Comparison of ENCODE assay signal across 8 cellular contexts in genomic region chr9:113219972-113220371, GRCh38. TPM values are rescaled to one million over a fixed set of nuclear protein-coding genes. Genes with fewer than 3 reads are reported as not detected.
DNase-seq lines count a peak whose midpoint lies in the region; ATAC-seq and TF ChIP-seq lines count a peak whose summit lies in the region.

No MANE protein-coding gene starts in this region.

- H3K27me3 Mint-ChIP-seq in CD8-positive, alpha-beta T cell (ENCODE audit: low read depth) = no peaks in the 10 kb centered on the region
- H3K27me3 Mint-ChIP-seq in activated B cell treated with CpG ODN at 0.5 μM for 24 hours = no peaks in the 10 kb centered on the region

- peak overlapping the region; percentile 94 for H3K27ac Mint-ChIP-seq in CD8-positive, alpha-beta T cell
- peak overlapping the region; percentile 94 for H3K27ac Mint-ChIP-seq in activated B cell treated with CpG ODN at 0.5 μM for 24 hours

- POLR2A ChIA-PET in CD8-positive, alpha-beta T cell (lab: Charles Lee) = interaction anchor here (2.2 to 3.1 kb wide), 2 partner anchors 12 to 190 kb away, joined by 9 to 15 read pairs; partner anchors contain the start of genes C9orf43 and POLE3
- POLR2A ChIA-PET in activated B cell treated with CpG ODN at 0.5 μM for 24 hours (lab: Charles Lee) = interaction anchor here (0.6 to 3.5 kb wide), 7 partner anchors 13 to 1165 kb away, joined by 3 to 30 read pairs (median 7); partner anchors contain the start of genes C9orf43, CDC26, POLE3 and PRPF4

- DNase-seq in CD8-positive, alpha-beta T cell = no peak
- DNase-seq in activated B cell treated with CpG ODN at 0.5 μM for 24 hours (no peak), testis (no peak), cortex of kidney (lab: John Stamatoyannopoulos, UW) (no peak), cerebellum (ENCODE audit: low spot score) (no peak)

- peaks cover 22% of the 10 kb centered on the region for H3K4me1 ChIP-seq in CD8-positive, alpha-beta T cell (ENCODE audit: insufficient read depth, low read length)
- H3K4me1 ChIP-seq in testis = peaks cover 12% of the 10 kb centered on the region

- H3K9me3 ChIP-seq in CD8-positive, alpha-beta T cell (ENCODE audit: low read length) = no peaks in the 10 kb centered on the region
- H3K9me3 ChIP-seq in iPS-18c (ENCODE audit: control insufficient read depth, insufficient read depth, low read length) = no peaks in the 10 kb centered on the region
- H3K9me3 ChIP-seq in testis = no peaks in the 10 kb centered on the region

- H3K9me3 Mint-ChIP-seq in CD8-positive, alpha-beta T cell = no peaks in the 10 kb centered on the region
- H3K9me3 Mint-ChIP-seq in activated B cell treated with CpG ODN at 0.5 μM for 24 hours = no peaks in the 10 kb centered on the region

- H3K27me3 ChIP-seq in CD8-positive, alpha-beta T cell (ENCODE audit: insufficient read depth, low read length) = no peaks in the 10 kb centered on the region
- no peaks in the 10 kb centered on the region for H3K27me3 ChIP-seq in testis

- H3K27ac ChIP-seq in CD8-positive, alpha-beta T cell (ENCODE audit: low read depth, low read length) = no peak overlapping the region
- H3K27ac ChIP-seq in testis = no peak overlapping the region

- peak overlapping the region; percentile 84 for H3K4me3 ChIP-seq in CD8-positive, alpha-beta T cell (ENCODE audit: low read depth, low read length)
- H3K4me3 ChIP-seq in iPS-18c (ENCODE audit: insufficient read depth, low read depth, low read length) = peak overlapping the region; percentile 74
- H3K4me3 ChIP-seq in testis = peak overlapping the region; percentile 63 to 83

- no peaks in the 10 kb centered on the region for H3K36me3 ChIP-seq in CD8-positive, alpha-beta T cell (ENCODE audit: insufficient read depth, low read length)
- H3K36me3 ChIP-seq in testis (ENCODE audit: low read depth, missing control alignments) = no peaks in the 10 kb centered on the region

- TF ChIP-seq POLR2A in testis (IDR thresholded peaks at IDR 0.05) = no peak

- peak overlapping the region; percentile 95 for H3K4me3 Mint-ChIP-seq in CD8-positive, alpha-beta T cell
- H3K4me3 Mint-ChIP-seq in activated B cell treated with CpG ODN at 0.5 μM for 24 hours = peak overlapping the region; percentile 96

- peaks cover 17% of the 10 kb centered on the region for H3K36me3 Mint-ChIP-seq in CD8-positive, alpha-beta T cell
- H3K36me3 Mint-ChIP-seq in activated B cell treated with CpG ODN at 0.5 μM for 24 hours (ENCODE audit: low read depth) = peaks cover 18% of the 10 kb centered on the region

- peaks cover 61% of the 10 kb centered on the region for H3K4me1 Mint-ChIP-seq in CD8-positive, alpha-beta T cell (ENCODE audit: low read depth)
- H3K4me1 Mint-ChIP-seq in activated B cell treated with CpG ODN at 0.5 μM for 24 hours = peaks cover 52% of the 10 kb centered on the region

- ATAC-seq in CD8-positive, alpha-beta T cell = no peak
- ATAC-seq in GM19328 (IDR thresholded peaks at IDR 0.05; ENCODE audit: unreplicated experiment) (peak; percentile 44), HG03378 (IDR thresholded peaks at IDR 0.05; ENCODE audit: unreplicated experiment) (peak; percentile 72), activated B cell treated with CpG ODN at 0.5 μM for 24 hours (ENCODE audit: low read depth) (peak; percentile 26)

- no peak for TF ChIP-seq CTCF in CD8-positive, alpha-beta T cell (IDR thresholded peaks at IDR 0.05)
- TF ChIP-seq CTCF in activated B cell treated with CpG ODN at 0.5 μM for 24 hours (IDR thresholded peaks at IDR 0.05) = no peak
- TF ChIP-seq CTCF in testis (IDR thresholded peaks at IDR 0.05) = no peak

- CTCF ChIA-PET in CD8-positive, alpha-beta T cell (lab: Charles Lee) = interaction anchor here (0.9 kb wide), 1 partner anchor 55 kb away, joined by 4 read pairs; no protein-coding TSS in a partner anchor
- CTCF ChIA-PET in activated B cell treated with CpG ODN at 0.5 μM for 24 hours (lab: Charles Lee) = interaction anchor here (3.2 kb wide), 1 partner anchor 55 kb away, joined by 11 read pairs; the partner anchor contains the start of genes CDC26 and PRPF4

- intact Hi-C loops in CD8-positive, alpha-beta T cell (cut with DNase I, micrococcal nuclease) = loop anchor here (2.0 to 10.0 kb wide), 5 partner anchors 181 to 1585 kb away; partner anchors contain the start of genes ALAD (in 2 of the 2), UGCG (in 2 of the 2), DNAJC25 (in 1 of the 2) and PTBP3 (in 1 of the 2)
- intact Hi-C loops in activated B cell treated with CpG ODN at 0.5 μM for 24 hours (cut with micrococcal nuclease) (loop anchor here (2.0 kb wide), 3 partner anchors 15 to 733 kb away; partner anchors contain the start of gene KIAA1958), testis (cut with DNase I; ENCODE audit: low total_unique reads) (loop anchor here (5.0 kb wide), 1 partner anchor 47 kb away; no protein-coding TSS in a partner anchor)

- 30 to 32% methylated on average over 1 of the region's 1 CpG for WGBS in testis, 2 donors

RNA-seq across cellular contexts. Expression of gene FKBP15, which starts 1.1 kb away (rescaled TPM):
- total RNA-seq in CD8-positive, alpha-beta T cell = 1 to 10 TPM; 8.7 to 8.9 TPM
- total RNA-seq in activated B cell treated with CpG ODN at 0.5 μM for 24 hours (48.3 and 49.1 TPM in 2 replicates), testis (10 to 100 TPM; 23.1 to 23.5 TPM), cerebellum (23.0 TPM)
- polyA plus RNA-seq in testis (ENCODE audit: insufficient read depth, low read depth, low replicate concordance) = 14.7 TPM

RNA-seq across cellular contexts. Expression of gene SLC31A1, which starts 1.4 kb away (rescaled TPM):
- 1 to 10 TPM; 8.7 to 9.6 TPM for total RNA-seq in CD8-positive, alpha-beta T cell
- 5.7 and 7.3 TPM in 2 replicates for total RNA-seq in activated B cell treated with CpG ODN at 0.5 μM for 24 hours
- total RNA-seq in testis = 10 to 100 TPM; 12.3 to 21.9 TPM
- polyA plus RNA-seq in testis (ENCODE audit: insufficient read depth, low read depth, low replicate concordance) = 15.3 TPM
- 9.5 TPM for total RNA-seq in cerebellum

RNA-seq across cellular contexts. Expression of gene CDC26, which starts 55.4 kb away (rescaled TPM):
- total RNA-seq in CD8-positive, alpha-beta T cell = 10 to 100 TPM; 13.1 TPM
- total RNA-seq in activated B cell treated with CpG ODN at 0.5 μM for 24 hours (30.4 and 31.7 TPM in 2 replicates), testis (10 to 100 TPM; 17.9 to 19.8 TPM), cerebellum (15.5 TPM)
- polyA plus RNA-seq in testis (ENCODE audit: insufficient read depth, low read depth, low replicate concordance) = 27.5 TPM

RNA-seq across cellular contexts. Expression of gene PRPF4, which starts 55.5 kb away (rescaled TPM):
- total RNA-seq in CD8-positive, alpha-beta T cell = 10 to 100 TPM; 24.4 to 24.8 TPM
- total RNA-seq in activated B cell treated with CpG ODN at 0.5 μM for 24 hours (32.8 and 36.7 TPM in 2 replicates), testis (10 to 100 TPM; 29.9 to 30.3 TPM), cerebellum (19.2 TPM)
- 27.3 TPM for polyA plus RNA-seq in testis (ENCODE audit: insufficient read depth, low read depth, low replicate concordance)
